In genomic region chr2:117411983-117412382, GRCh38 we compare ENCODE assay signal across 1 cellular context.
TF ChIP-seq lines count a peak whose summit lies in the region.

No MANE protein-coding gene starts in this region.

TF ChIP-seq in Ishikawa, 13 proteins besides CTCF, POLR2A, EP300 and RAD21 (continued from another document):
- no peak for TF ChIP-seq REST (IDR thresholded peaks at IDR 0.05; ENCODE audit: low read depth)
- TF ChIP-seq CREB1 (IDR thresholded peaks at IDR 0.05; ENCODE audit: low read depth) = no peak
- TF ChIP-seq ZBTB7A (IDR thresholded peaks at IDR 0.05; ENCODE audit: low read depth) = no peak
- no peak for TF ChIP-seq NFIC (IDR thresholded peaks at IDR 0.05)
- TF ChIP-seq CEBPB (IDR thresholded peaks at IDR 0.05) = no peak
- TF ChIP-seq MAX (IDR thresholded peaks at IDR 0.05) = no peak
- no peak for TF ChIP-seq USF1 (IDR thresholded peaks at IDR 0.05)
